13 cellular contexts compared by ENCODE assay signal in genomic region chr1:19665044-19665455, GRCh38. TPM values are rescaled to one million over a fixed set of nuclear protein-coding genes. Genes with fewer than 3 reads are reported as not detected.
A peak's percentile ranks its signal among the peaks of the same experiment; 100 is the strongest.
DNase-seq lines count a peak whose midpoint lies in the region; ATAC-seq, FAIRE-seq and TF ChIP-seq lines count a peak whose summit lies in the region.
"Had no signal": no experiment of that assay in that cellular context is flagged by ENCODE, and none has a peak within 500 bp of the region (broad histone marks: within the 10 kb centered on the region; RNA-seq: fewer than 3 reads in every experiment).

No MANE protein-coding gene starts in this region.

- no peak overlapping the region for H3K27ac Mint-ChIP-seq in astrocyte (ENCODE audit: unreplicated experiment)

- H3K4me2 ChIP-seq in A549 (peak overlapping the region; percentile 98), astrocyte (ENCODE audit: low read length) (peak overlapping the region; percentile 74)

- no peaks in the 10 kb centered on the region for H3K9me3 ChIP-seq in A549
- no peaks in the 10 kb centered on the region for H3K9me3 ChIP-seq in astrocyte (ENCODE audit: insufficient read depth, low read depth, low read length)
- no peaks in the 10 kb centered on the region for H3K9me3 ChIP-seq in mesodermal cell (ENCODE audit: control insufficient read depth, low read length)

- no peaks in the 10 kb centered on the region; the same call in none of the 2 replicates for H3K27me3 ChIP-seq in GM06990 (replicated peaks; ENCODE audit: control insufficient read depth, insufficient read depth, low read length)
- H3K27me3 ChIP-seq in astrocyte (ENCODE audit: insufficient read depth, low read length): peaks cover 56% of the 10 kb centered on the region

- H3K4me1 ChIP-seq in A549 (no peaks in the 10 kb centered on the region), astrocyte (ENCODE audit: insufficient read depth, low read length) (no peaks in the 10 kb centered on the region), mesodermal cell (ENCODE audit: control insufficient read depth, insufficient read depth, low read length, poor library complexity, severe bottlenecking) (no peaks in the 10 kb centered on the region)

- H3K36me3 ChIP-seq in GM06990 (ENCODE audit: control insufficient read depth, insufficient read depth, low read length): no peaks in the 10 kb centered on the region
- no peaks in the 10 kb centered on the region for H3K36me3 ChIP-seq in astrocyte (ENCODE audit: insufficient read depth, low read length)
- H3K36me3 ChIP-seq in mesodermal cell (ENCODE audit: control insufficient read depth, insufficient read depth, low read length): no peaks in the 10 kb centered on the region

- TF ChIP-seq RAD21 in A549 (conservative IDR thresholded peaks at IDR 0.05 in 1 of 2, IDR thresholded peaks at IDR 0.05 in 1 of 2): no peak

- no peak for TF ChIP-seq EP300 in A549 (IDR thresholded peaks at IDR 0.05)

- H3K27me3 Mint-ChIP-seq in astrocyte (ENCODE audit: low read depth, unreplicated experiment): peaks cover 66% of the 10 kb centered on the region

- no peak for TF ChIP-seq POLR2A in A549 (IDR thresholded peaks at IDR 0.05; ENCODE audit: low read length)

- H3K4me3 ChIP-seq in A549 (peak overlapping the region; percentile 67), GM06990 (replicated peaks; ENCODE audit: low read depth, low read length) (peak overlapping the region; percentile 45), astrocyte (ENCODE audit: insufficient read depth, low read depth, low read length) (no peak overlapping the region), mesodermal cell (ENCODE audit: extremely low read depth, insufficient read depth, low read length, poor library complexity, severe bottlenecking) (peak overlapping the region; percentile 16)

- WGBS in A549 (ENCODE audit: missing lambda C conversion rate): 0% methylated on average over 1 of the region's 44 CpGs
- 0 to 2% methylated on average over 17 to 43 of the region's 44 CpGs for WGBS in mesodermal cell (ENCODE audit: insufficient coverage in 2 of 2), 2 experiments

- peaks cover 2% of the 10 kb centered on the region for H3K36me3 Mint-ChIP-seq in astrocyte (ENCODE audit: low read depth, unreplicated experiment)

- no peak for FAIRE-seq in A549 (lab: Jason Lieb, UNC)
- FAIRE-seq in astrocyte (lab: Jason Lieb, UNC): no peak
- FAIRE-seq: endothelial cell of umbilical vein, H54 had no signal

- peaks cover 14% of the 10 kb centered on the region for H4K20me1 ChIP-seq in astrocyte (ENCODE audit: insufficient read depth, low read length)

- H3K27ac ChIP-seq in A549: peak overlapping the region; percentile 56 to 85; a peak in 5 of 6 replicates
- H3K27ac ChIP-seq in astrocyte (ENCODE audit: low read depth, low read length): no peak overlapping the region
- no peak overlapping the region for H3K27ac ChIP-seq in mesodermal cell (ENCODE audit: low read depth, low read length, severe bottlenecking)

- H2AFZ ChIP-seq in astrocyte (ENCODE audit: low read depth, low read length): no peak overlapping the region

- no peaks in the 10 kb centered on the region for H3K4me1 Mint-ChIP-seq in astrocyte (ENCODE audit: low read depth, unreplicated experiment)

- DNase-seq in A549 (ENCODE audit: low read depth in 1 of 2, low spot score in 1 of 2): no peak
- no peak for DNase-seq in GM06990 (ENCODE audit: extremely low read depth, insufficient read length)
- DNase-seq in astrocyte (ENCODE audit: low read depth): no peak
- DNase-seq in HuH-7 (ENCODE audit: low spot score): no peak
- no peak for DNase-seq in middle frontal gyrus (ENCODE audit: extremely low spot score, low spot score)
- DNase-seq: NCI-H2107 had no signal

- POLR2A ChIA-PET in A549 (lab: Yijun Ruan, JAX): no interaction called here

- CTCF ChIA-PET in A549 (lab: Yijun Ruan, JAX): interaction anchor here (1.7 kb wide), 2 partner anchors 11 to 39 kb away, joined by 4 to 8 read pairs; no protein-coding TSS in a partner anchor

- H3K9ac ChIP-seq in astrocyte (ENCODE audit: low read length): no peak overlapping the region

- no peak overlapping the region for H3K4me3 Mint-ChIP-seq in astrocyte (ENCODE audit: unreplicated experiment)

- no peaks in the 10 kb centered on the region for H3K9me3 Mint-ChIP-seq in astrocyte (ENCODE audit: unreplicated experiment)

- H3K79me2 ChIP-seq in astrocyte (ENCODE audit: insufficient read depth, low read length): no peaks in the 10 kb centered on the region

- TF ChIP-seq CTCF in A549 (IDR thresholded peaks at IDR 0.05) (no peak), GM06990 (IDR thresholded peaks at IDR 0.05; ENCODE audit: insufficient read depth, low read length, poor library complexity, severe bottlenecking) (no peak), astrocyte (IDR thresholded peaks at IDR 0.05; ENCODE audit: insufficient read depth, low read depth, low read length) (no peak)

- no peak for ATAC-seq in A549
- ATAC-seq in HG03354 (IDR thresholded peaks at IDR 0.05; ENCODE audit: poor library complexity, severe bottlenecking, unreplicated experiment): no peak
- no peak for ATAC-seq in HG02571 (IDR thresholded peaks at IDR 0.05; ENCODE audit: unreplicated experiment)

TF ChIP-seq in A549, 52 proteins besides CTCF, POLR2A, EP300 and RAD21 (continues in another document):
- TF ChIP-seq SREBF2 (IDR thresholded peaks at IDR 0.05) (no peak), BHLHE40 (IDR thresholded peaks at IDR 0.05; ENCODE audit: low read depth, low read length) (no peak), SMC3 (IDR thresholded peaks at IDR 0.05) (no peak), HMGXB4 (CRISPR knock-in tag; IDR thresholded peaks at IDR 0.05; ENCODE audit: borderline replicate concordance) (no peak), RFX5 (IDR thresholded peaks at IDR 0.05) (no peak), CHD2 (IDR thresholded peaks at IDR 0.05; ENCODE audit: low read length, partially characterized antibody) (no peak), POLR2AphosphoS2 (conservative IDR thresholded peaks at IDR 0.05; ENCODE audit: low read length) (no peak), MYC (IDR thresholded peaks at IDR 0.05; ENCODE audit: borderline replicate concordance, low read length) (no peak), KDM1A (IDR thresholded peaks at IDR 0.05; ENCODE audit: low read depth) (no peak), FOXS1 (CRISPR knock-in tag; IDR thresholded peaks at IDR 0.05) (no peak), HOXA7 (CRISPR knock-in tag; IDR thresholded peaks at IDR 0.05) (no peak), NFE2L2 (conservative IDR thresholded peaks at IDR 0.05; ENCODE audit: low read length) (no peak), TP53 (CRISPR knock-in tag; IDR thresholded peaks at IDR 0.05) (no peak), TFCP2L1 (CRISPR knock-in tag; IDR thresholded peaks at IDR 0.05) (no peak), CEBPB (IDR thresholded peaks at IDR 0.05) (no peak), NPAS2 (CRISPR knock-in tag; IDR thresholded peaks at IDR 0.05; ENCODE audit: borderline replicate concordance) (no peak)

RNA-seq across cellular contexts. Expression of gene HTR6, which starts 0.4 kb away (rescaled TPM):
- polyA plus RNA-seq in A549 (2011; rRNA removed): 0.04 TPM in 1 of 2 replicates, not detected in the other
- polyA plus RNA-seq in A549 (2012; cell fraction: cytosol; rRNA removed): 0.09 TPM in 2 replicates
- 0.05 and 0.25 TPM in 2 replicates for polyA plus RNA-seq in A549 (2012; cell fraction: nucleus; rRNA removed)
- polyA plus RNA-seq in A549 (2017; fragmentation: RNase III; extraction: RNeasy Plus Mini Kit Qiagen cat#74134 plus additional on column Dnase treatment): 0.13 to 0.30 TPM (median 0.21 TPM) in 3 replicates
- not detected in 2 replicates for polyA minus RNA-seq in A549 (2011; rRNA and poly(A)+ RNA removed)
- total RNA-seq in astrocyte: 0.11 TPM in 1 of 2 replicates, not detected in the other
- not detected for polyA plus RNA-seq in mesodermal cell (2013, experiment 1 of 2)
- not detected for polyA plus RNA-seq in mesodermal cell (2013, experiment 2 of 2)
- total RNA-seq: endothelial cell of umbilical vein, lung microvascular endothelial cell, ureter had no signal
- polyA plus RNA-seq: endothelial cell of umbilical vein had no signal

RNA-seq across cellular contexts. Expression of gene NBL1, which starts 20.9 kb away (rescaled TPM):
- polyA plus RNA-seq in A549 (2011; rRNA removed): 19.0 and 23.0 TPM in 2 replicates
- 29.4 and 38.9 TPM in 2 replicates for polyA plus RNA-seq in A549 (2012; cell fraction: cytosol; rRNA removed)
- polyA plus RNA-seq in A549 (2012; cell fraction: nucleus; rRNA removed): 30.4 and 33.3 TPM in 2 replicates
- polyA plus RNA-seq in A549 (2017; fragmentation: RNase III; extraction: RNeasy Plus Mini Kit Qiagen cat#74134 plus additional on column Dnase treatment): 16.3 to 19.9 TPM (median 16.3 TPM) in 3 replicates
- 24.7 and 43.2 TPM in 2 replicates for polyA minus RNA-seq in A549 (2011; rRNA and poly(A)+ RNA removed)
- total RNA-seq in astrocyte: 58.3 and 74.8 TPM in 2 replicates
- 15.1 TPM for polyA plus RNA-seq in mesodermal cell (2013, experiment 1 of 2)
- polyA plus RNA-seq in mesodermal cell (2013, experiment 2 of 2): 12.7 TPM

Comparison
In these comparisons a context has a peak if more than half of its experiments do, and no peak if none do; other contexts are left out.
1. H3K27ac ChIP-seq: peak in A549 (2 of 2); none in astrocyte (single experiment) and mesodermal cell (single experiment).